Comparison of ENCODE assay signal across 8 cellular contexts in genomic region chr14:23568600-23569310, GRCh38. TPM values are rescaled to one million over a fixed set of nuclear protein-coding genes. Genes with fewer than 3 reads are reported as not detected.
DNase-seq lines count a peak whose midpoint lies in the region; ATAC-seq and TF ChIP-seq lines count a peak whose summit lies in the region.

No MANE protein-coding gene starts in this region.

- DNase-seq in activated CD8-positive, alpha-beta memory T cell treated with anti-CD3 and anti-CD28 coated beads, Interleukin-2, amount 10 ng/mL, durations not matched to agents 7 days and 5 days = no peak
- DNase-seq in activated CD8-positive, alpha-beta memory T cell treated with anti-CD3 and anti-CD28 coated beads, Interleukin-2, amount 50 U/mL, for 4 hours = no peak
- DNase-seq in NCI-H524 (lab: John Stamatoyannopoulos, UW) = peak; percentile 55 to 79
- no peak for DNase-seq in osteocyte (ENCODE audit: extremely low spot score, unreplicated experiment)
- DNase-seq in germinal center (ENCODE audit: low spot score) = no peak
- DNase-seq in NCI-H510A treated with DMSO at 0.1 percent for 48 hours (lab: John Stamatoyannopoulos, UW) = no peak

- CTCF ChIA-PET in activated CD8-positive, alpha-beta memory T cell treated with anti-CD3 and anti-CD28 coated beads, Interleukin-2, amount 10 ng/mL, durations not matched to agents 7 days and 5 days (lab: Charles Lee) = interaction anchor here (0.8 to 1.3 kb wide), 8 partner anchors 9 to 248 kb away, joined by 3 to 4 read pairs (median 3); partner anchors contain the start of gene THTPA

- H3K27ac Mint-ChIP-seq in activated CD8-positive, alpha-beta memory T cell treated with anti-CD3 and anti-CD28 coated beads, Interleukin-2, amount 10 ng/mL, durations not matched to agents 7 days and 5 days = peak overlapping the region; percentile 96
- H3K27ac Mint-ChIP-seq in brain = peak overlapping the region; percentile 78 to 98 (median 91)
- H3K27ac Mint-ChIP-seq in osteocyte (ENCODE audit: unreplicated experiment) = no peak overlapping the region

- H3K27me3 Mint-ChIP-seq in activated CD8-positive, alpha-beta memory T cell treated with anti-CD3 and anti-CD28 coated beads, Interleukin-2, amount 10 ng/mL, durations not matched to agents 7 days and 5 days = no peaks in the 10 kb centered on the region
- H3K27me3 Mint-ChIP-seq in brain (peaks cover 3% of the 10 kb centered on the region), osteocyte (ENCODE audit: unreplicated experiment) (peaks cover 24% of the 10 kb centered on the region)

- no peaks in the 10 kb centered on the region for H3K9me3 Mint-ChIP-seq in activated CD8-positive, alpha-beta memory T cell treated with anti-CD3 and anti-CD28 coated beads, Interleukin-2, amount 10 ng/mL, durations not matched to agents 7 days and 5 days (ENCODE audit: low read depth)
- peaks cover 0 to 5% (median 0%) of the 10 kb centered on the region in 5 experiments for H3K9me3 Mint-ChIP-seq in brain
- no peaks in the 10 kb centered on the region for H3K9me3 Mint-ChIP-seq in osteocyte (ENCODE audit: unreplicated experiment)

- peak; percentile 37 to 56 for TF ChIP-seq CTCF in brain (conservative IDR thresholded peaks at IDR 0.05)
- TF ChIP-seq CTCF in osteocyte (IDR thresholded peaks at IDR 0.05) = peak; percentile 36

- peaks cover 19% of the 10 kb centered on the region for H3K36me3 Mint-ChIP-seq in activated CD8-positive, alpha-beta memory T cell treated with anti-CD3 and anti-CD28 coated beads, Interleukin-2, amount 10 ng/mL, durations not matched to agents 7 days and 5 days
- H3K36me3 Mint-ChIP-seq in brain = no peaks in the 10 kb centered on the region
- no peaks in the 10 kb centered on the region for H3K36me3 Mint-ChIP-seq in osteocyte (ENCODE audit: unreplicated experiment)

- no peak for ATAC-seq in activated CD8-positive, alpha-beta memory T cell treated with anti-CD3 and anti-CD28 coated beads, Interleukin-2, amount 10 ng/mL, durations not matched to agents 7 days and 5 days
- no peak for ATAC-seq in GM21717 (IDR thresholded peaks at IDR 0.05; ENCODE audit: unreplicated experiment)

- peak overlapping the region; percentile 95 for H3K4me3 Mint-ChIP-seq in activated CD8-positive, alpha-beta memory T cell treated with anti-CD3 and anti-CD28 coated beads, Interleukin-2, amount 10 ng/mL, durations not matched to agents 7 days and 5 days
- H3K4me3 Mint-ChIP-seq in brain = peak overlapping the region; percentile 81 to 97 (median 94)
- H3K4me3 Mint-ChIP-seq in osteocyte (ENCODE audit: unreplicated experiment) = peak overlapping the region; percentile 47

- H3K4me1 Mint-ChIP-seq in activated CD8-positive, alpha-beta memory T cell treated with anti-CD3 and anti-CD28 coated beads, Interleukin-2, amount 10 ng/mL, durations not matched to agents 7 days and 5 days = peaks cover 41% of the 10 kb centered on the region
- H3K4me1 Mint-ChIP-seq in brain = peaks cover 69% of the 10 kb centered on the region
- peaks cover 23% of the 10 kb centered on the region for H3K4me1 Mint-ChIP-seq in osteocyte (ENCODE audit: unreplicated experiment)

RNA-seq across cellular contexts. Expression of gene AP1G2, which starts 1.2 kb away (rescaled TPM):
- total RNA-seq in activated CD8-positive, alpha-beta memory T cell treated with anti-CD3 and anti-CD28 coated beads, Interleukin-2, amount 10 ng/mL, durations not matched to agents 7 days and 5 days = 100 to 1,000 TPM; 222 to 294 TPM
- polyA plus RNA-seq in brain (ENCODE audit: insufficient read depth, low read depth, low replicate concordance) = 28.9 TPM
- 27.5 and 32.6 TPM in 2 replicates for total RNA-seq in osteocyte

RNA-seq across cellular contexts. Expression of gene JPH4, which starts 9.8 kb away (rescaled TPM):
- under 1 TPM in 1 of 2 experiments, not detected in 1; 0.77 TPM for total RNA-seq in activated CD8-positive, alpha-beta memory T cell treated with anti-CD3 and anti-CD28 coated beads, Interleukin-2, amount 10 ng/mL, durations not matched to agents 7 days and 5 days
- polyA plus RNA-seq in brain (ENCODE audit: insufficient read depth, low read depth, low replicate concordance) = 39.2 TPM
- not detected in 2 replicates for total RNA-seq in osteocyte

RNA-seq across cellular contexts. Expression of gene THTPA, which starts 12.7 kb away (rescaled TPM):
- total RNA-seq in activated CD8-positive, alpha-beta memory T cell treated with anti-CD3 and anti-CD28 coated beads, Interleukin-2, amount 10 ng/mL, durations not matched to agents 7 days and 5 days = 10 to 100 TPM; 13.5 to 15.6 TPM
- 48.6 TPM for polyA plus RNA-seq in brain (ENCODE audit: insufficient read depth, low read depth, low replicate concordance)
- total RNA-seq in osteocyte = 22.3 and 25.7 TPM in 2 replicates

RNA-seq across cellular contexts. Expression of gene ZFHX2, which starts 17.2 kb away (rescaled TPM):
- total RNA-seq in activated CD8-positive, alpha-beta memory T cell treated with anti-CD3 and anti-CD28 coated beads, Interleukin-2, amount 10 ng/mL, durations not matched to agents 7 days and 5 days = 1 to 10 TPM; 1.8 to 2.7 TPM
- 6.5 TPM for polyA plus RNA-seq in brain (ENCODE audit: insufficient read depth, low read depth, low replicate concordance)
- total RNA-seq in osteocyte = 3.8 and 5.7 TPM in 2 replicates

Comparison
In these comparisons a context has a peak if more than half of its experiments do, and no peak if none do; other contexts are left out.
1. DNase-seq: peak in NCI-H524 (2 of 2); none in activated CD8-positive, alpha-beta memory T cell treated with anti-CD3 and anti-CD28 coated beads, Interleukin-2, amount 10 ng/mL, durations not matched to agents 7 days and 5 days (single experiment), activated CD8-positive, alpha-beta memory T cell treated with anti-CD3 and anti-CD28 coated beads, Interleukin-2, amount 50 U/mL, for 4 hours (single experiment), osteocyte (single experiment), germinal center (single experiment) and NCI-H510A treated with DMSO at 0.1 percent for 48 hours (single experiment).
2. Peak in every context shown above with its lines, with median percentiles within 50 percentile points of each other: H3K4me3 Mint-ChIP-seq.